20 cellular contexts compared by ENCODE assay signal in the genomic region with DNA sequence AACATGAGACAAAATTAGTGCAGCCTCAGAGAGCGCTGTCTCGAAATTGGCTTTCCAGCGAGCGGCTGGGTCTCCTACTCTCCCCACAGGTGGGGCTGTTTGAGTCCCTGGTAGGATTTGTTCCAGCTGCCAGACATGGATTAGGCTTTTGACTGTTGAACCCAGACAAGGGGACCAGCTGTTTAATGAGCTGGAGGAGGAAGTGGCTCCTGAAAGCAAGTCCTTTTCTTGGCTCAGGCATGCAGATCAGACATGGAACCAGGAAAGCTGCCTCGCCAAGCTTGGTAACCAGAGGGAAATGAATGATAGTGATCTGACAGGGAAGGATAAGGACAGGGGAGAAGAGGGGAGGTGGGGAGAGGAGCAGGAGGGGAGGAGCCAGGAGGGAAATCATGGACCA.
A peak's percentile ranks its signal among the peaks of the same experiment; 100 is the strongest.
DNase-seq lines count a peak whose midpoint lies in the region; ATAC-seq and TF ChIP-seq lines count a peak whose summit lies in the region.
"Had no signal": no experiment of that assay in that cellular context is flagged by ENCODE, and none has a peak within 500 bp of the region (broad histone marks: within the 10 kb centered on the region; RNA-seq: fewer than 3 reads in every experiment).

No MANE protein-coding gene starts in this region.

- H3K4me3 Mint-ChIP-seq in GM23338: no peak overlapping the region
- H3K4me3 Mint-ChIP-seq: IgD-negative memory B cell had no signal

- H3K4me2 ChIP-seq in GM23338 (no peak overlapping the region), osteoblast (ENCODE audit: insufficient read depth, low read length) (no peak overlapping the region)

- peaks cover 8% of the 10 kb centered on the region; the same call in 1 of the 2 replicates for H3F3A ChIP-seq in GM23338 (replicated peaks; ENCODE audit: low read depth)

- no peaks in the 10 kb centered on the region for H3K9me2 ChIP-seq in GM23338 (ENCODE audit: insufficient read depth)

- no peaks in the 10 kb centered on the region for H3K36me3 Mint-ChIP-seq in GM23338 (ENCODE audit: low read depth)
- H3K36me3 Mint-ChIP-seq: IgD-negative memory B cell had no signal

- DNase-seq in GM23338 (ENCODE audit: low spot score): no peak
- peak; percentile 74 for DNase-seq in NCI-H1694 (lab: John Stamatoyannopoulos, UW)
- peak; percentile 25 for DNase-seq in osteoblast (ENCODE audit: insufficient read length, low spot score, missing footprints)
- DNase-seq in mucosa of descending colon: no peak
- DNase-seq in HUDEP-2 (lab: John Stamatoyannopoulos, UW; ENCODE audit: unreplicated experiment in 76 of 76): no peak
- DNase-seq in suprapubic skin (ENCODE audit: low spot score in 2 of 2): no peak
- DNase-seq: activated CD4-positive, alpha-beta T cell treated with anti-CD3 and anti-CD28 coated beads, Interleukin-2, amount 50 U/mL, for 1 hour; activated CD8-positive, alpha-beta memory T cell treated with anti-CD3 and anti-CD28 coated beads, Interleukin-2, amount 50 U/mL, for 4 hours; AML-193; effector memory CD4-positive, alpha-beta T cell; mesenchymal stem cell; NCI-H146; NCI-H510A treated with DMSO at 0.1 percent for 48 hours; SHP77; stimulated activated naive CD4-positive, alpha-beta T cell treated with Interleukin-2 at 50 U/mL for 16 hours; T-helper 1 cell had no signal

- peak overlapping the region; percentile 81 for H2AFZ ChIP-seq in GM23338
- H2AFZ ChIP-seq in osteoblast (ENCODE audit: low read length): no peak overlapping the region

- H4K20me1 ChIP-seq in GM23338 (replicated peaks; ENCODE audit: insufficient read depth): no peaks in the 10 kb centered on the region
- no peaks in the 10 kb centered on the region for H4K20me1 ChIP-seq in osteoblast (ENCODE audit: insufficient read depth, low read length)

- H3K27ac ChIP-seq in GM23338 (ENCODE audit: low read depth) (no peak overlapping the region), VCaP (peak overlapping the region; percentile 63), osteoblast (ENCODE audit: low read depth, low read length) (no peak overlapping the region), suprapubic skin (no peak overlapping the region)
- H3K27ac ChIP-seq: esophagus muscularis mucosa, tibial nerve had no signal

- no peaks in the 10 kb centered on the region; the same call in 2 of the 3 replicates for H3K9me3 Mint-ChIP-seq in GM23338
- H3K9me3 Mint-ChIP-seq: IgD-negative memory B cell had no signal

- no peak for TF ChIP-seq POLR2A in suprapubic skin (IDR thresholded peaks at IDR 0.05)

- no peak overlapping the region for H3K27ac Mint-ChIP-seq in GM23338

- TF ChIP-seq CTCF in GM23338 (conservative IDR thresholded peaks at IDR 0.05; ENCODE audit: low read depth in 2 of 2): no peak
- no peak for TF ChIP-seq CTCF in VCaP (conservative IDR thresholded peaks at IDR 0.05)
- TF ChIP-seq CTCF in osteoblast (IDR thresholded peaks at IDR 0.05; ENCODE audit: extremely low read depth, low read depth, low read length): no peak
- TF ChIP-seq CTCF in mucosa of descending colon (IDR thresholded peaks at IDR 0.05): no peak
- TF ChIP-seq CTCF in suprapubic skin (IDR thresholded peaks at IDR 0.05): no peak

- no peaks in the 10 kb centered on the region for H3K9me3 ChIP-seq in osteoblast (ENCODE audit: low read depth, low read length)
- H3K9me3 ChIP-seq in mucosa of descending colon: no peaks in the 10 kb centered on the region
- H3K9me3 ChIP-seq in suprapubic skin: no peaks in the 10 kb centered on the region
- H3K9me3 ChIP-seq: esophagus muscularis mucosa, tibial nerve had no signal

- WGBS in suprapubic skin: 50% methylated on average over 5 of the region's 5 CpGs

- no peak overlapping the region for H3K4me3 ChIP-seq in GM23338
- H3K4me3 ChIP-seq in osteoblast (ENCODE audit: insufficient read depth, low read length): no peak overlapping the region
- H3K4me3 ChIP-seq in mucosa of descending colon: no peak overlapping the region
- H3K4me3 ChIP-seq in suprapubic skin: no peak overlapping the region
- H3K4me3 ChIP-seq: esophagus muscularis mucosa, tibial nerve had no signal

- H3K27me3 ChIP-seq in GM23338 (ENCODE audit: insufficient read depth) (no peaks in the 10 kb centered on the region), osteoblast (ENCODE audit: insufficient read depth, low read length) (peaks cover 47% of the 10 kb centered on the region), suprapubic skin (peaks cover 87% of the 10 kb centered on the region)

- TF ChIP-seq EP300 in suprapubic skin (IDR thresholded peaks at IDR 0.05): no peak

- no peaks in the 10 kb centered on the region for H3K36me3 ChIP-seq in GM23338 (ENCODE audit: insufficient read depth)
- H3K36me3 ChIP-seq in osteoblast (ENCODE audit: insufficient read depth, low read length): no peaks in the 10 kb centered on the region
- no peaks in the 10 kb centered on the region for H3K36me3 ChIP-seq in mucosa of descending colon (ENCODE audit: low read depth)
- no peaks in the 10 kb centered on the region for H3K36me3 ChIP-seq in suprapubic skin
- H3K36me3 ChIP-seq: esophagus muscularis mucosa, tibial nerve had no signal

- intact Hi-C loops in mucosa of descending colon (cut with DNase I, micrococcal nuclease): no loop called here

- H3K79me2 ChIP-seq in GM23338 (replicated peaks; ENCODE audit: insufficient read depth) (no peaks in the 10 kb centered on the region), osteoblast (ENCODE audit: insufficient read depth, low read length) (no peaks in the 10 kb centered on the region)

- peaks cover 68% of the 10 kb centered on the region for H3K4me1 Mint-ChIP-seq in GM23338

- H3K4me1 ChIP-seq in GM23338 (ENCODE audit: insufficient read depth) (peaks cover 49% of the 10 kb centered on the region), osteoblast (ENCODE audit: insufficient read depth, low read length) (no peaks in the 10 kb centered on the region), mucosa of descending colon (ENCODE audit: low read depth) (no peaks in the 10 kb centered on the region), suprapubic skin (peaks cover 29% of the 10 kb centered on the region)

- no peak for ATAC-seq in GM23338
- ATAC-seq in mucosa of descending colon: no peak

- H3K27me3 Mint-ChIP-seq in GM23338 (ENCODE audit: insufficient read depth, low read depth, poor library complexity): peaks cover 15% of the 10 kb centered on the region

TF ChIP-seq in GM23338, 12 proteins besides CTCF, POLR2A, EP300 and RAD21 (continues in another document):
- no peak for TF ChIP-seq STAT1 (IDR thresholded peaks at IDR 0.05; ENCODE audit: unreplicated experiment)
- TF ChIP-seq, protein P1, sequence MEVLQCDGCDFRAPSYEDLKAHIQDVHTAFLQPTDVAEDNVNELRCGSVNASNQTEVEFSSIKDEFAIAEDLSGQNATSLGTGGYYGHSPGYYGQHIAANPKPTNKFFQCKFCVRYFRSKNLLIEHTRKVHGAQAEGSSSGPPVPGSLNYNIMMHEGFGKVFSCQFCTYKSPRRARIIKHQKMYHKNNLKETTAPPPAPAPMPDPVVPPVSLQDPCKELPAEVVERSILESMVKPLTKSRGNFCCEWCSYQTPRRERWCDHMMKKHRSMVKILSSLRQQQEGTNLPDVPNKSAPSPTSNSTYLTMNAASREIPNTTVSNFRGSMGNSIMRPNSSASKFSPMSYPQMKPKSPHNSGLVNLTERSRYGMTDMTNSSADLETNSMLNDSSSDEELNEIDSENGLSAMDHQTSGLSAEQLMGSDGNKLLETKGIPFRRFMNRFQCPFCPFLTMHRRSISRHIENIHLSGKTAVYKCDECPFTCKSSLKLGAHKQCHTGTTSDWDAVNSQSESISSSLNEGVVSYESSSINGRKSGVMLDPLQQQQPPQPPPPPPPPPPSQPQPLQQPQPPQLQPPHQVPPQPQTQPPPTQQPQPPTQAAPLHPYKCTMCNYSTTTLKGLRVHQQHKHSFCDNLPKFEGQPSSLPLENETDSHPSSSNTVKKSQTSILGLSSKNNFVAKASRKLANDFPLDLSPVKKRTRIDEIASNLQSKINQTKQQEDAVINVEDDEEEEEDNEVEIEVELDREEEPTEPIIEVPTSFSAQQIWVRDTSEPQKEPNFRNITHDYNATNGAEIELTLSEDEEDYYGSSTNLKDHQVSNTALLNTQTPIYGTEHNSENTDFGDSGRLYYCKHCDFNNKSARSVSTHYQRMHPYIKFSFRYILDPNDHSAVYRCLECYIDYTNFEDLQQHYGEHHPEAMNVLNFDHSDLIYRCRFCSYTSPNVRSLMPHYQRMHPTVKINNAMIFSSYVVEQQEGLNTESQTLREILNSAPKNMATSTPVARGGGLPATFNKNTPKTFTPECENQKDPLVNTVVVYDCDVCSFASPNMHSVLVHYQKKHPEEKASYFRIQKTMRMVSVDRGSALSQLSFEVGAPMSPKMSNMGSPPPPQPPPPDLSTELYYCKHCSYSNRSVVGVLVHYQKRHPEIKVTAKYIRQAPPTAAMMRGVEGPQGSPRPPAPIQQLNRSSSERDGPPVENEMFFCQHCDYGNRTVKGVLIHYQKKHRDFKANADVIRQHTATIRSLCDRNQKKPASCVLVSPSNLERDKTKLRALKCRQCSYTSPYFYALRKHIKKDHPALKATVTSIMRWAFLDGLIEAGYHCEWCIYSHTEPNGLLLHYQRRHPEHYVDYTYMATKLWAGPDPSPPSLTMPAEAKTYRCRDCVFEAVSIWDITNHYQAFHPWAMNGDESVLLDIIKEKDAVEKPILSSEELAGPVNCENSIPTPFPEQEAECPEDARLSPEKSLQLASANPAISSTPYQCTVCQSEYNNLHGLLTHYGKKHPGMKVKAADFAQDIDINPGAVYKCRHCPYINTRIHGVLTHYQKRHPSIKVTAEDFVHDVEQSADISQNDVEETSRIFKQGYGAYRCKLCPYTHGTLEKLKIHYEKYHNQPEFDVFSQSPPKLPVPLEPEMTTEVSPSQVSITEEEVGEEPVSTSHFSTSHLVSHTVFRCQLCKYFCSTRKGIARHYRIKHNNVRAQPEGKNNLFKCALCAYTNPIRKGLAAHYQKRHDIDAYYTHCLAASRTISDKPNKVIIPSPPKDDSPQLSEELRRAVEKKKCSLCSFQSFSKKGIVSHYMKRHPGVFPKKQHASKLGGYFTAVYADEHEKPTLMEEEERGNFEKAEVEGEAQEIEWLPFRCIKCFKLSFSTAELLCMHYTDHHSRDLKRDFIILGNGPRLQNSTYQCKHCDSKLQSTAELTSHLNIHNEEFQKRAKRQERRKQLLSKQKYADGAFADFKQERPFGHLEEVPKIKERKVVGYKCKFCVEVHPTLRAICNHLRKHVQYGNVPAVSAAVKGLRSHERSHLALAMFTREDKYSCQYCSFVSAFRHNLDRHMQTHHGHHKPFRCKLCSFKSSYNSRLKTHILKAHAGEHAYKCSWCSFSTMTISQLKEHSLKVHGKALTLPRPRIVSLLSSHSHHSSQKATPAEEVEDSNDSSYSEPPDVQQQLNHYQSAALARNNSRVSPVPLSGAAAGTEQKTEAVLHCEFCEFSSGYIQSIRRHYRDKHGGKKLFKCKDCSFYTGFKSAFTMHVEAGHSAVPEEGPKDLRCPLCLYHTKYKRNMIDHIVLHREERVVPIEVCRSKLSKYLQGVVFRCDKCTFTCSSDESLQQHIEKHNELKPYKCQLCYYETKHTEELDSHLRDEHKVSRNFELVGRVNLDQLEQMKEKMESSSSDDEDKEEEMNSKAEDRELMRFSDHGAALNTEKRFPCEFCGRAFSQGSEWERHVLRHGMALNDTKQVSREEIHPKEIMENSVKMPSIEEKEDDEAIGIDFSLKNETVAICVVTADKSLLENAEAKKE (CRISPR knock-in tag; IDR thresholded peaks at IDR 0.05): no peak
- no peak for TF ChIP-seq POLR2AphosphoS5 (IDR thresholded peaks at IDR 0.05; ENCODE audit: low read depth)
- TF ChIP-seq ZNF331 (CRISPR knock-in tag; IDR thresholded peaks at IDR 0.05; ENCODE audit: low read depth): no peak

Comparison
In these comparisons a context has a peak if more than half of its experiments do, and no peak if none do; other contexts are left out.
1. DNase-seq: peak in NCI-H1694 (single experiment) and osteoblast (single experiment); none in GM23338 (single experiment), mucosa of descending colon (0 of 3), HUDEP-2 (0 of 76) and suprapubic skin (0 of 2).